Comparison of ENCODE assay signal across 1 cellular context in the genomic region with DNA sequence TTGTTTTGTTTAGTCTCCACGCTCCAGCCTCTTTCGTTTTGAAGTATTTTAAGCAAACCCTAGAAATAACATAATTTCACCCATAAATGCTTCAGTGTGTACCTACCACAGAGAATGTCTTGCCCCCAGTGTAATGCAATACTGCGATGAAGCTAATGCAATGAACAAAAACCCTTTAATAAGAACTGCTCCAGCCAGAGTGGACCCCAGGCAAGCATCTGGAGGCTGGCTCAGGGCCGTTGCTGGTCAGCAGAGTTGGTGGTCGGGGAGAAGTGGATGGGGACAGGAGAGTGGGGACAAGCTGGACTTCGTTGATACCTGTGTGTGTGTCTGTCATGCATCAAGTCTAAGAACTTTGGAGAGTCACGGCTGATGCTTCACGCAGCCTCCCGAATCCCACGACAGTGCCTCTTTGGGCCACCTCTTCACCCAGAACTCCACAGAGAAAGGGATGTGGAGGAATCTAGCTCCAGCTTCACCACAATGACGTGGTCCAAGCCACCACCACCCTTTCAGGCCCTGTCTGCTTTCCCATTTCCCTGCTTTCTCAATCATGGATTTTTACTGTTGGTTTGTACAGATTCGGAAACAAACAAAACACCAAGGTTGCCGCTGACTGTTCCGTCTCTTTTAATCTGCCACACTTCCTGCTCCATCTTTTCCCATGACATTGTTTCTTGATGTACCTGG.
TF ChIP-seq lines count a peak whose summit lies in the region.

No MANE protein-coding gene starts in this region.

TF ChIP-seq in HepG2, 621 proteins besides CTCF, POLR2A, EP300 and RAD21 (continued from another document):
- TF ChIP-seq, protein P1, sequence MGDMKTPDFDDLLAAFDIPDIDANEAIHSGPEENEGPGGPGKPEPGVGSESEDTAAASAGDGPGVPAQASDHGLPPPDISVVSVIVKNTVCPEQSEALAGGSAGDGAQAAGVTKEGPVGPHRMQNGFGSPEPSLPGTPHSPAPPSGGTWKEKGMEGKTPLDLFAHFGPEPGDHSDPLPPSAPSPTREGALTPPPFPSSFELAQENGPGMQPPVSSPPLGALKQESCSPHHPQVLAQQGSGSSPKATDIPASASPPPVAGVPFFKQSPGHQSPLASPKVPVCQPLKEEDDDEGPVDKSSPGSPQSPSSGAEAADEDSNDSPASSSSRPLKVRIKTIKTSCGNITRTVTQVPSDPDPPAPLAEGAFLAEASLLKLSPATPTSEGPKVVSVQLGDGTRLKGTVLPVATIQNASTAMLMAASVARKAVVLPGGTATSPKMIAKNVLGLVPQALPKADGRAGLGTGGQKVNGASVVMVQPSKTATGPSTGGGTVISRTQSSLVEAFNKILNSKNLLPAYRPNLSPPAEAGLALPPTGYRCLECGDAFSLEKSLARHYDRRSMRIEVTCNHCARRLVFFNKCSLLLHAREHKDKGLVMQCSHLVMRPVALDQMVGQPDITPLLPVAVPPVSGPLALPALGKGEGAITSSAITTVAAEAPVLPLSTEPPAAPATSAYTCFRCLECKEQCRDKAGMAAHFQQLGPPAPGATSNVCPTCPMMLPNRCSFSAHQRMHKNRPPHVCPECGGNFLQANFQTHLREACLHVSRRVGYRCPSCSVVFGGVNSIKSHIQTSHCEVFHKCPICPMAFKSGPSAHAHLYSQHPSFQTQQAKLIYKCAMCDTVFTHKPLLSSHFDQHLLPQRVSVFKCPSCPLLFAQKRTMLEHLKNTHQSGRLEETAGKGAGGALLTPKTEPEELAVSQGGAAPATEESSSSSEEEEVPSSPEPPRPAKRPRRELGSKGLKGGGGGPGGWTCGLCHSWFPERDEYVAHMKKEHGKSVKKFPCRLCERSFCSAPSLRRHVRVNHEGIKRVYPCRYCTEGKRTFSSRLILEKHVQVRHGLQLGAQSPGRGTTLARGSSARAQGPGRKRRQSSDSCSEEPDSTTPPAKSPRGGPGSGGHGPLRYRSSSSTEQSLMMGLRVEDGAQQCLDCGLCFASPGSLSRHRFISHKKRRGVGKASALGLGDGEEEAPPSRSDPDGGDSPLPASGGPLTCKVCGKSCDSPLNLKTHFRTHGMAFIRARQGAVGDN (CRISPR knock-in tag; IDR thresholded peaks at IDR 0.05) = peak; percentile 17; the same call in 1 of the 2 replicates
- no peak for TF ChIP-seq CREB1 (IDR thresholded peaks at IDR 0.05)
- TF ChIP-seq CREB1 (CRISPR knock-in tag; IDR thresholded peaks at IDR 0.05) = peak; percentile 31; the same call in 1 of the 2 replicates
- no peak for TF ChIP-seq IRX3 (CRISPR knock-in tag; IDR thresholded peaks at IDR 0.05; ENCODE audit: borderline replicate concordance, low read depth)
